ENCODE assay signal across 10 cellular contexts in the genomic region with DNA sequence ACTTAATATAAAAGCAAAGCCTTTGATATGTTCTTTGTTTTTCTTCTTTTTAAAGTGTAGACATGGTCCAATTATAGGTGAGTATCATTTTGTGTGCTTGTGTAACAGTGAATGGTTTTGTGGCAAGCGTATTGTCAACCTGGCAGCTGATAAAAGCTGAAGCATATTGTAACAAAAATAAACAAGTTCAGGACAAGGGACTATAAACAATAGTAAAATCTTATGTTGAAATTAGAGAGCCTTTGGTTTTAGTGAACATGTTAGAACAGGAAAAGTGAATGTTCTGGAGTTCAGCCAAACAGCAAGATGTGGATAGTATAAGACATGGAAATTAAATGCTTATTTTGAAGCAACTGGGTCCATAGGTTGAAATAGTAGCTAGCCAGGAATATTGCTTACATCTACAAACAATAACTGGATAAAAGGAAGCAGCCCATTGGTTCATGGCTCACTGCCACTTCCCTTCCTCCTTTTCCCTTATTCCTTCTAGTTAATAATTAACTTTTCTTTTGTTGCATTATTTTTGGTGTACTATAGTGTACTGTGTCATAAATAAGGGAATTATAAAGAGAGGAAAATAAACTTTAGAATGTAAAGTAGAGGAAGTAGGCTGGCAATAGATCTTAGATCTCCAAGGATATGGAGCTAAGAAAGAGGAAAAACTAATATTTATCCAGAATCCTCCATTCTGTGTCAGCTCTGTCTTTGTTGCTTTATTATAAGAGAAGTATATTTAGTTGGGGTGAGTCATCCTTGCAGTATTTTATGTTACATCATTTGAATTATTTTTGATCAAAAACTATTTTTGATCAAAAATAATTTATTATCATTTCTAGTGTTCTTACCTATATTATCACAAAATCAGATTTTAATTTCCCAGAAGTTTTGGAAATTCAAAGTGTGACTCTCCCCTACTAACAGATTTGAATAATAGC.
DNase-seq lines count a peak whose midpoint lies in the region; ATAC-seq and TF ChIP-seq lines count a peak whose summit lies in the region.
"Had no signal": no experiment of that assay in that cellular context is flagged by ENCODE, and none has a peak within 500 bp of the region (broad histone marks: within the 10 kb centered on the region; RNA-seq: fewer than 3 reads in every experiment).

No MANE protein-coding gene starts in this region.

- peaks cover 9% of the 10 kb centered on the region for H3K9me3 Mint-ChIP-seq in Caco-2 (ENCODE audit: unreplicated experiment)

- H3K36me3 Mint-ChIP-seq in Caco-2 (ENCODE audit: insufficient read depth, unreplicated experiment): peaks cover 30% of the 10 kb centered on the region

- DNase-seq in NCI-H1417 (lab: John Stamatoyannopoulos, UW): peak; percentile 14 to 67 (median 63)
- DNase-seq in NCI-H1417 treated with DMSO at 0.1 percent for 48 hours (lab: John Stamatoyannopoulos, UW): no peak
- peak; percentile 41 for DNase-seq in NCI-H510A (lab: John Stamatoyannopoulos, UW)
- DNase-seq in putamen (ENCODE audit: low spot score): peak; percentile 8
- no peak for DNase-seq in 8988T
- DNase-seq in Caco-2: no peak

- CTCF ChIA-PET in Caco-2 (lab: Charles Lee): no interaction called here

- BruUV-seq in Caco-2 (replicated peaks; lab: Mats Ljungman, UMichigan): no TSS peak

- ATAC-seq in esophagus mucosa (peak; percentile 72), HG02981 (IDR thresholded peaks at IDR 0.05; ENCODE audit: unreplicated experiment) (no peak)

- peaks cover 11% of the 10 kb centered on the region for H3K4me1 Mint-ChIP-seq in Caco-2 (ENCODE audit: low read depth, unreplicated experiment)
- H3K4me1 Mint-ChIP-seq: neural progenitor cell had no signal

- peaks cover 5% of the 10 kb centered on the region; the same call in 1 of the 2 replicates for H3K4me1 ChIP-seq in Caco-2
- H3K4me1 ChIP-seq: neural progenitor cell had no signal

- intact Hi-C loops in Caco-2 (cut with micrococcal nuclease; ENCODE audit: unreplicated experiment): no loop called here

- H3K9me3 ChIP-seq in Caco-2: no peaks in the 10 kb centered on the region

- no peak overlapping the region for H3K27ac Mint-ChIP-seq in Caco-2 (ENCODE audit: unreplicated experiment)
- H3K27ac Mint-ChIP-seq: neural progenitor cell had no signal

- no peak overlapping the region for H3K4me3 Mint-ChIP-seq in Caco-2 (ENCODE audit: unreplicated experiment)
- H3K4me3 Mint-ChIP-seq: neural progenitor cell had no signal

- H3K36me3 ChIP-seq in Caco-2 (ENCODE audit: control insufficient read depth, insufficient read depth, low read length): no peaks in the 10 kb centered on the region; the same call in 1 of the 2 replicates

- no peak for TF ChIP-seq CTCF in Caco-2 (IDR thresholded peaks at IDR 0.05; ENCODE audit: insufficient read depth in 1 of 2, low read depth in 1 of 2, low read length in 1 of 2, severe bottlenecking in 1 of 2, unreplicated experiment in 1 of 2)

- H3K27me3 Mint-ChIP-seq in Caco-2 (ENCODE audit: insufficient read depth, unreplicated experiment): no peaks in the 10 kb centered on the region

- H3K4me3 ChIP-seq in Caco-2 (ENCODE audit: low read depth, low read length): no peak overlapping the region
- H3K4me3 ChIP-seq: coronary artery, neural progenitor cell had no signal

- POLR2A ChIA-PET in Caco-2 (lab: Charles Lee): no interaction called here

- H3K27me3 ChIP-seq in Caco-2 (replicated peaks; ENCODE audit: control insufficient read depth, insufficient read depth, low read length): no peaks in the 10 kb centered on the region
- H3K27me3 ChIP-seq: neural progenitor cell had no signal

Comparison
In these comparisons a context has a peak if more than half of its experiments do, and no peak if none do; other contexts are left out.
1. DNase-seq: peak in NCI-H1417 (3 of 3), NCI-H510A (single experiment) and putamen (single experiment); none in NCI-H1417 treated with DMSO at 0.1 percent for 48 hours (single experiment), 8988T (single experiment) and Caco-2 (0 of 2).